In genomic region chr4:134610956-134611355, GRCh38 we compare ENCODE assay signal across 36 cellular contexts.
"Had no signal": no experiment of that assay in that cellular context is flagged by ENCODE, and none has a peak within 500 bp of the region (broad histone marks: within the 10 kb centered on the region; RNA-seq: fewer than 3 reads in every experiment).

No MANE protein-coding gene starts in this region.

- H3K27ac Mint-ChIP-seq: activated B cell treated with CpG ODN at 0.5 μM for 24 hours; activated CD4-positive, alpha-beta memory T cell treated with anti-CD3 and anti-CD28 coated beads for 36 hours; activated CD4-positive, alpha-beta T cell treated with anti-CD3 and anti-CD28 coated beads, Interleukin-2, amount 10 ng/mL, durations not matched to agents 7 days and 5 days; activated CD8-positive, alpha-beta T cell treated with anti-CD3 and anti-CD28 coated beads for 36 hours; activated naive CD4-positive, alpha-beta T cell treated with anti-CD3 and anti-CD28 coated beads for 36 hours; activated naive CD4-positive, alpha-beta T cell treated with anti-CD3 and anti-CD28 coated beads, Interleukin-2, amount 50 U/mL, for 72 hours; activated naive CD8-positive, alpha-beta T cell treated with anti-CD3 and anti-CD28 coated beads for 36 hours; activated T-cell treated with anti-CD3 and anti-CD28 coated beads, Interleukin-2, amount 50 U/mL, for 72 hours; activated T-helper 1 cell treated with anti-CD3 and anti-CD28 coated beads, Interleukin-12 subunit alpha, Interleukin-12 subunit beta, Interleukin-2, Interleukin-4 antibody, amounts not matched to agents 30 ng/mL and 10 ng/mL and 1 ng/mL, durations not matched to agents 14 hours and 24 hours and 36 hours; activated T-helper 17 cell treated with anti-CD3 and anti-CD28 coated beads, Interleukin-2, amount 50 U/mL, for 72 hours; T-helper 1 cell treated with Interleukin-12 subunit alpha and Interleukin-12 subunit beta and Interleukin-4 antibody, amounts not matched to agents 30 μg/mL and 1 μg/mL, for 36 hours; T-helper 2 cell treated with Interferon-gamma antibody and Interleukin-4, amounts not matched to agents 5 μg/mL and 100 μg/mL, for 36 hours had no signal

- H3K27me3 ChIP-seq: adrenal gland, body of pancreas, brain microvascular endothelial cell, breast epithelium had no signal

- H3K9me3 ChIP-seq: adrenal gland, body of pancreas, breast epithelium had no signal

- H3K27me3 Mint-ChIP-seq: activated B cell treated with CpG ODN at 0.5 μM for 24 hours; activated CD4-positive, alpha-beta memory T cell treated with anti-CD3 and anti-CD28 coated beads for 36 hours; activated CD4-positive, alpha-beta T cell treated with anti-CD3 and anti-CD28 coated beads, Interleukin-2, amount 10 ng/mL, durations not matched to agents 7 days and 5 days; activated CD8-positive, alpha-beta T cell treated with anti-CD3 and anti-CD28 coated beads for 36 hours; activated naive CD8-positive, alpha-beta T cell treated with anti-CD3 and anti-CD28 coated beads for 36 hours; activated T-helper 17 cell treated with anti-CD3 and anti-CD28 coated beads, Interleukin-2, amount 50 U/mL, for 72 hours had no signal

- H3K27ac ChIP-seq: adrenal gland, body of pancreas, brain microvascular endothelial cell, breast epithelium, VCaP had no signal

- H3K4me3 Mint-ChIP-seq: activated B cell treated with CpG ODN at 0.5 μM for 24 hours; activated CD4-positive, alpha-beta memory T cell treated with anti-CD3 and anti-CD28 coated beads for 36 hours; activated CD4-positive, alpha-beta T cell treated with anti-CD3 and anti-CD28 coated beads, Interleukin-2, amount 10 ng/mL, durations not matched to agents 7 days and 5 days; activated CD8-positive, alpha-beta T cell treated with anti-CD3 and anti-CD28 coated beads for 36 hours; activated naive CD4-positive, alpha-beta T cell treated with anti-CD3 and anti-CD28 coated beads for 36 hours; activated naive CD8-positive, alpha-beta T cell treated with anti-CD3 and anti-CD28 coated beads for 36 hours; activated T-cell treated with anti-CD3 and anti-CD28 coated beads, Interleukin-2, amount 50 U/mL, for 4 hours; activated T-cell treated with anti-CD3 and anti-CD28 coated beads, Interleukin-2, amount 50 U/mL, for 72 hours; activated T-helper 1 cell treated with anti-CD3 and anti-CD28 coated beads, Interleukin-12 subunit alpha, Interleukin-12 subunit beta, Interleukin-2, Interleukin-4 antibody, amounts not matched to agents 30 ng/mL and 10 ng/mL and 1 ng/mL, durations not matched to agents 14 hours and 24 hours and 36 hours; activated T-helper 17 cell treated with anti-CD3 and anti-CD28 coated beads, Interleukin-2, amount 50 U/mL, for 72 hours; T-helper 1 cell treated with Interleukin-12 subunit alpha and Interleukin-12 subunit beta and Interleukin-4 antibody, amounts not matched to agents 30 μg/mL and 1 μg/mL, for 36 hours; T-helper 2 cell treated with Interferon-gamma antibody and Interleukin-4, amounts not matched to agents 5 μg/mL and 100 μg/mL, for 36 hours had no signal

- H3K4me1 ChIP-seq: adrenal gland, body of pancreas, breast epithelium had no signal

- H3K4me3 ChIP-seq: adrenal gland, body of pancreas, breast epithelium had no signal

- FAIRE-seq: astrocyte, TTC549 had no signal

- ATAC-seq: activated CD8-positive, alpha-beta T cell treated with anti-CD3 and anti-CD28 coated beads for 36 hours; activated naive CD4-positive, alpha-beta T cell treated with anti-CD3 and anti-CD28 coated beads, Interleukin-2, amount 50 U/mL, for 72 hours; activated T-cell treated with anti-CD3 and anti-CD28 coated beads, Interleukin-2, amount 50 U/mL, for 4 hours; activated T-cell treated with anti-CD3 and anti-CD28 coated beads, Interleukin-2, amount 50 U/mL, for 72 hours; activated T-helper 17 cell treated with anti-CD3 and anti-CD28 coated beads, Interleukin-2, amount 50 U/mL, for 72 hours; body of pancreas had no signal

- H3K4me1 Mint-ChIP-seq: activated B cell treated with CpG ODN at 0.5 μM for 24 hours; activated CD4-positive, alpha-beta T cell treated with anti-CD3 and anti-CD28 coated beads, Interleukin-2, amount 10 ng/mL, durations not matched to agents 7 days and 5 days; activated naive CD8-positive, alpha-beta T cell treated with anti-CD3 and anti-CD28 coated beads for 36 hours; activated T-helper 17 cell treated with anti-CD3 and anti-CD28 coated beads, Interleukin-2, amount 50 U/mL, for 72 hours had no signal

- H3K9me3 Mint-ChIP-seq: activated CD4-positive, alpha-beta T cell treated with anti-CD3 and anti-CD28 coated beads, Interleukin-2, amount 10 ng/mL, durations not matched to agents 7 days and 5 days; activated naive CD8-positive, alpha-beta T cell treated with anti-CD3 and anti-CD28 coated beads for 36 hours; activated T-cell treated with anti-CD3 and anti-CD28 coated beads, Interleukin-2, amount 50 U/mL, for 4 hours; activated T-cell treated with anti-CD3 and anti-CD28 coated beads, Interleukin-2, amount 50 U/mL, for 72 hours; activated T-helper 1 cell treated with anti-CD3 and anti-CD28 coated beads, Interleukin-12 subunit alpha, Interleukin-12 subunit beta, Interleukin-2, Interleukin-4 antibody, amounts not matched to agents 30 ng/mL and 10 ng/mL and 1 ng/mL, durations not matched to agents 14 hours and 24 hours and 36 hours; activated T-helper 17 cell treated with anti-CD3 and anti-CD28 coated beads, Interleukin-2, amount 50 U/mL, for 72 hours; T-helper 2 cell treated with Interferon-gamma antibody and Interleukin-4, amounts not matched to agents 5 μg/mL and 100 μg/mL, for 36 hours had no signal

- DNase-seq: activated B cell treated with CpG ODN at 0.5 μM for 24 hours; activated CD4-positive, alpha-beta memory T cell treated with anti-CD3 and anti-CD28 coated beads for 36 hours; activated CD4-positive, alpha-beta T cell treated with anti-CD3 and anti-CD28 coated beads for 4 hours; activated CD4-positive, alpha-beta T cell treated with anti-CD3 and anti-CD28 coated beads, Interleukin-2, amount 10 ng/mL, durations not matched to agents 7 days and 5 days; activated CD4-positive, alpha-beta T cell treated with anti-CD3 and anti-CD28 coated beads, Interleukin-2, amount 50 U/mL, for 4 hours; activated CD4-positive, CD25-positive, alpha-beta regulatory T cell treated with anti-CD3 and anti-CD28 coated beads, Interleukin-2, amount 50 U/mL, for 72 hours; activated CD8-positive, alpha-beta memory T cell treated with anti-CD3 and anti-CD28 coated beads, Interleukin-2, amount 50 U/mL, for 4 hours; activated CD8-positive, alpha-beta T cell treated with anti-CD3 and anti-CD28 coated beads for 36 hours; activated effector memory CD4-positive, alpha-beta T cell treated with anti-CD3 and anti-CD28 coated beads, Interleukin-2, amount 50 U/mL, for 16 hours; activated gamma-delta T cell treated with Interleukin-2 at 50 U/mL for 16 hours; activated naive CD4-positive, alpha-beta T cell; activated naive CD4-positive, alpha-beta T cell treated with anti-CD3 and anti-CD28 coated beads for 36 hours; activated naive CD4-positive, alpha-beta T cell treated with anti-CD3 and anti-CD28 coated beads, Interleukin-2, amount 50 U/mL, for 16 hours; activated naive CD8-positive, alpha-beta T cell treated with anti-CD3 and anti-CD28 coated beads for 36 hours; activated T-cell treated with anti-CD3 and anti-CD28 coated beads for 4 hours; activated T-cell treated with anti-CD3 and anti-CD28 coated beads, Interleukin-2, amount 50 U/mL, for 1 hour; activated T-cell treated with anti-CD3 and anti-CD28 coated beads, Interleukin-2, amount 50 U/mL, for 4 hours; activated T-cell treated with anti-CD3 and anti-CD28 coated beads, Interleukin-2, amount 50 U/mL, for 72 hours; adrenal gland; amniotic stem cell; aorta; body of pancreas; brain microvascular endothelial cell; central memory CD4-positive, alpha-beta T cell; T-helper 1 cell; T-helper 2 cell; T-helper 9 cell had no signal

- H3K36me3 ChIP-seq: adrenal gland, brain microvascular endothelial cell, breast epithelium had no signal

- H3K36me3 Mint-ChIP-seq: activated CD4-positive, alpha-beta memory T cell treated with anti-CD3 and anti-CD28 coated beads for 36 hours; activated naive CD4-positive, alpha-beta T cell treated with anti-CD3 and anti-CD28 coated beads, Interleukin-2, amount 50 U/mL, for 72 hours; activated naive CD8-positive, alpha-beta T cell treated with anti-CD3 and anti-CD28 coated beads for 36 hours had no signal
